In genomic region chr6:35728663-35729348, GRCh38 we compare ENCODE assay signal across 1 cellular context.
A peak's percentile ranks its signal among the peaks of the same experiment; 100 is the strongest.
TF ChIP-seq lines count a peak whose summit lies in the region.

No MANE protein-coding gene starts in this region.

TF ChIP-seq in HepG2, 621 proteins besides CTCF, POLR2A, EP300 and RAD21 (continued from another document):
- TF ChIP-seq THAP9 (CRISPR knock-in tag; IDR thresholded peaks at IDR 0.05; ENCODE audit: borderline replicate concordance) = no peak
- TF ChIP-seq E2F5 (CRISPR knock-in tag; conservative IDR thresholded peaks at IDR 0.05) = no peak
- peak; percentile 22 for TF ChIP-seq HNRNPLL (IDR thresholded peaks at IDR 0.05; ENCODE audit: low read depth, low read length, poor library complexity, severe bottlenecking)
- no peak for TF ChIP-seq FOXJ3 (CRISPR knock-in tag; IDR thresholded peaks at IDR 0.05; ENCODE audit: borderline replicate concordance)
- no peak for TF ChIP-seq FOXP4 (CRISPR knock-in tag; IDR thresholded peaks at IDR 0.05)
- no peak for TF ChIP-seq ETV6 (CRISPR knock-in tag; conservative IDR thresholded peaks at IDR 0.05)
- no peak for TF ChIP-seq TCF7 (IDR thresholded peaks at IDR 0.05; ENCODE audit: low read depth)
- TF ChIP-seq RCOR2 (CRISPR knock-in tag; IDR thresholded peaks at IDR 0.05) = no peak
- no peak for TF ChIP-seq MTERF4 (CRISPR knock-in tag; IDR thresholded peaks at IDR 0.05)
- TF ChIP-seq BATF2 (CRISPR knock-in tag; IDR thresholded peaks at IDR 0.05) = no peak
- TF ChIP-seq DRAP1 (CRISPR knock-in tag; IDR thresholded peaks at IDR 0.05) = no peak
- TF ChIP-seq ASH2L (IDR thresholded peaks at IDR 0.05; ENCODE audit: insufficient read length, low read depth, low read length) = no peak
- TF ChIP-seq ARID5B (CRISPR knock-in tag; IDR thresholded peaks at IDR 0.05) = 0 out of 2 replicates have a peak, but pooled peaks have one; percentile 13
- TF ChIP-seq GPBP1L1 (CRISPR knock-in tag; IDR thresholded peaks at IDR 0.05) = no peak
- no peak for TF ChIP-seq ZNF709 (CRISPR knock-in tag; IDR thresholded peaks at IDR 0.05)
- TF ChIP-seq ZFX (CRISPR knock-in tag; IDR thresholded peaks at IDR 0.05; ENCODE audit: low read depth) = peak; percentile 73
- TF ChIP-seq MAFF (IDR thresholded peaks at IDR 0.05; ENCODE audit: low read depth, low read length) = no peak
- TF ChIP-seq ZNF574 (CRISPR knock-in tag; IDR thresholded peaks at IDR 0.05) = peak; percentile 39; the same call in 1 of the 2 replicates
- no peak for TF ChIP-seq MXD4 (CRISPR knock-in tag; IDR thresholded peaks at IDR 0.05)
- no peak for TF ChIP-seq SRSF9 (IDR thresholded peaks at IDR 0.05; ENCODE audit: borderline replicate concordance, insufficient read depth, low read depth, low read length, poor library complexity, severe bottlenecking)
- no peak for TF ChIP-seq NFATC3 (CRISPR knock-in tag; IDR thresholded peaks at IDR 0.05)
- TF ChIP-seq DMAP1 (CRISPR knock-in tag; IDR thresholded peaks at IDR 0.05) = no peak
